Comparison of ENCODE assay signal across 13 cellular contexts in the genomic region with DNA sequence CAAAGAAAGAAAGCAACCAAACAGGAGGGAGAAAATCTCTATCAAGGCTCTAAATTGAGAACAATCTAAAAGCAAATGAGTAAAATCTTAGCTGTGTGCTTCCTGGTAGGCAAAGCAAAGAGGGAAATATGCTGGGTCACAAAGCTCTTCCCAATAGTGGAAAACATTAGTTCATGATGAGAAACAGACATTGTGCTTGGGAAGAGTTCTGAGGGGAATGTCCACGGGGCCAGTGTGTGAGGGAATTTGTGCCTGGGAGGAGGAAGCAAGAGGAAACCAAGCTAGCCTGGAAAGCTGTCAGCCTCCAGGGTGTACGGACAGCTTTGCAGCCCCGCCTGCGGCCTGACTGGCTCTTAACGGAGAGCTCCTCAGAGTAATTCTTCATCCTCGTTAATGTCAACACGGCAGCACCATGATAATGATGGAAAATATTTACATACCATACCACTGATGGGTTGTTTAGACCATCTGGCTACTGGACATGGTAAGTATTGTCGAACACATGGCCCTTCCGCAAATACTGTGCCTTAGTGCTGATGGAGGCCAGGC. TPM values are rescaled to one million over a fixed set of nuclear protein-coding genes. Genes with fewer than 3 reads are reported as not detected.
DNase-seq lines count a peak whose midpoint lies in the region; ATAC-seq, FAIRE-seq and TF ChIP-seq lines count a peak whose summit lies in the region.
"Had no signal": no experiment of that assay in that cellular context is flagged by ENCODE, and none has a peak within 500 bp of the region (broad histone marks: within the 10 kb centered on the region; RNA-seq: fewer than 3 reads in every experiment).

No MANE protein-coding gene starts in this region.

- POLR2A ChIA-PET in activated CD4-positive, alpha-beta memory T cell treated with anti-CD3 and anti-CD28 coated beads for 36 hours (lab: Charles Lee), result interaction anchor here (1.5 kb wide), 1 partner anchor 114 kb away, joined by 4 read pairs; a partner anchor contains a TSS

- FAIRE-seq in endometrium (lab: Jason Lieb, UNC), result peak; percentile 18
- FAIRE-seq: keratinocyte had no signal

- WGBS in suprapubic skin, result 70% methylated on average over 9 of the region's 9 CpGs

- peak overlapping the region; percentile 48 for H3K27ac Mint-ChIP-seq in stimulated activated memory B cell treated with anti-CD40 and anti-IgM and Interleukin-4, amounts not matched to agents 10 μg/mL and 1 μg/mL and 100 μg/mL, for 72 hours
- H3K27ac Mint-ChIP-seq in activated CD4-positive, alpha-beta memory T cell treated with anti-CD3 and anti-CD28 coated beads for 36 hours, result no peak overlapping the region
- H3K27ac Mint-ChIP-seq: nephron had no signal

- no peak for TF ChIP-seq POLR2A in suprapubic skin (IDR thresholded peaks at IDR 0.05)

- no peaks in the 10 kb centered on the region for H3K9me3 Mint-ChIP-seq in stimulated activated memory B cell treated with anti-CD40 and anti-IgM and Interleukin-4, amounts not matched to agents 10 μg/mL and 1 μg/mL and 100 μg/mL, for 72 hours
- no peaks in the 10 kb centered on the region for H3K9me3 Mint-ChIP-seq in activated CD4-positive, alpha-beta memory T cell treated with anti-CD3 and anti-CD28 coated beads for 36 hours
- H3K9me3 Mint-ChIP-seq: nephron had no signal

- ATAC-seq in stimulated activated memory B cell treated with anti-CD40 and anti-IgM and Interleukin-4, amounts not matched to agents 10 μg/mL and 1 μg/mL and 100 μg/mL, for 72 hours, result no peak

- H3K27ac ChIP-seq in suprapubic skin, result no peak overlapping the region
- H3K27ac ChIP-seq: testis had no signal

- no peaks in the 10 kb centered on the region for H3K27me3 Mint-ChIP-seq in stimulated activated memory B cell treated with anti-CD40 and anti-IgM and Interleukin-4, amounts not matched to agents 10 μg/mL and 1 μg/mL and 100 μg/mL, for 72 hours
- no peaks in the 10 kb centered on the region for H3K27me3 Mint-ChIP-seq in activated CD4-positive, alpha-beta memory T cell treated with anti-CD3 and anti-CD28 coated beads for 36 hours

- peaks cover 83% of the 10 kb centered on the region for H3K4me1 Mint-ChIP-seq in stimulated activated memory B cell treated with anti-CD40 and anti-IgM and Interleukin-4, amounts not matched to agents 10 μg/mL and 1 μg/mL and 100 μg/mL, for 72 hours
- peaks cover 52% of the 10 kb centered on the region for H3K4me1 Mint-ChIP-seq in activated CD4-positive, alpha-beta memory T cell treated with anti-CD3 and anti-CD28 coated beads for 36 hours (ENCODE audit: low read depth)

- no peaks in the 10 kb centered on the region for H3K9me3 ChIP-seq in suprapubic skin
- H3K9me3 ChIP-seq: testis had no signal

- DNase-seq in DMS153 (lab: John Stamatoyannopoulos, UW) (peak; percentile 61), DMS153 treated with DMSO at 0.1 percent for 48 hours (lab: John Stamatoyannopoulos, UW; ENCODE audit: unreplicated experiment) (no peak), NCI-H510A treated with DMSO at 0.1 percent for 48 hours (lab: John Stamatoyannopoulos, UW) (peak; percentile 95), suprapubic skin (ENCODE audit: low spot score in 2 of 2) (no peak)
- no peak for DNase-seq in stimulated activated naive CD4-positive, alpha-beta T cell (lab: John Stamatoyannopoulos, UW)
- DNase-seq in activated CD4-positive, alpha-beta memory T cell treated with anti-CD3 and anti-CD28 coated beads for 36 hours, result no peak
- DNase-seq: amniotic stem cell, NCI-H226, testis had no signal

- no peaks in the 10 kb centered on the region for H3K36me3 Mint-ChIP-seq in stimulated activated memory B cell treated with anti-CD40 and anti-IgM and Interleukin-4, amounts not matched to agents 10 μg/mL and 1 μg/mL and 100 μg/mL, for 72 hours
- H3K36me3 Mint-ChIP-seq in activated CD4-positive, alpha-beta memory T cell treated with anti-CD3 and anti-CD28 coated beads for 36 hours, result no peaks in the 10 kb centered on the region

- TF ChIP-seq CTCF in suprapubic skin (IDR thresholded peaks at IDR 0.05), result no peak

- TF ChIP-seq EP300 in suprapubic skin (IDR thresholded peaks at IDR 0.05), result no peak

- no peaks in the 10 kb centered on the region for H3K27me3 ChIP-seq in suprapubic skin
- H3K27me3 ChIP-seq: testis had no signal

- CTCF ChIA-PET in activated CD4-positive, alpha-beta memory T cell treated with anti-CD3 and anti-CD28 coated beads for 36 hours (lab: Charles Lee), result interaction anchor here (0.5 kb wide), 1 partner anchor 43 kb away, joined by 3 read pairs; no protein-coding TSS in a partner anchor

- no peak overlapping the region for H3K4me3 ChIP-seq in suprapubic skin
- H3K4me3 ChIP-seq: testis had no signal

- no peaks in the 10 kb centered on the region for H3K36me3 ChIP-seq in suprapubic skin

- H3K4me3 Mint-ChIP-seq in stimulated activated memory B cell treated with anti-CD40 and anti-IgM and Interleukin-4, amounts not matched to agents 10 μg/mL and 1 μg/mL and 100 μg/mL, for 72 hours, result no peak overlapping the region
- no peak overlapping the region for H3K4me3 Mint-ChIP-seq in activated CD4-positive, alpha-beta memory T cell treated with anti-CD3 and anti-CD28 coated beads for 36 hours
- H3K4me3 Mint-ChIP-seq: nephron had no signal

- intact Hi-C loops in activated CD4-positive, alpha-beta memory T cell treated with anti-CD3 and anti-CD28 coated beads for 36 hours (cut with micrococcal nuclease), result no loop called here

- peaks cover 33% of the 10 kb centered on the region for H3K4me1 ChIP-seq in suprapubic skin

RNA-seq across cellular contexts. Expression of a gene that starts 32.4 kb away (rescaled TPM):
- total RNA-seq in suprapubic skin, result 10 to 100 TPM in 1 of 4 donors, 1 to 10 TPM in 3; 5.9 to 11.8 (median 6.9) TPM
- 1 to 10 TPM; 5.9 to 6.5 TPM for total RNA-seq in activated CD4-positive, alpha-beta memory T cell treated with anti-CD3 and anti-CD28 coated beads for 36 hours

Comparison
In these comparisons a context has a peak if more than half of its experiments do, and no peak if none do; other contexts are left out.
1. DNase-seq: peak in DMS153 (single experiment) and NCI-H510A treated with DMSO at 0.1 percent for 48 hours (single experiment); none in DMS153 treated with DMSO at 0.1 percent for 48 hours (single experiment), stimulated activated naive CD4-positive, alpha-beta T cell (0 of 6), suprapubic skin (0 of 2) and activated CD4-positive, alpha-beta memory T cell treated with anti-CD3 and anti-CD28 coated beads for 36 hours (single experiment).